ENCODE assay signal across 10 cellular contexts in genomic region chr7:76340617-76341131, GRCh38. TPM values are rescaled to one million over a fixed set of nuclear protein-coding genes. Genes with fewer than 3 reads are reported as not detected.
A peak's percentile ranks its signal among the peaks of the same experiment; 100 is the strongest.
DNase-seq lines count a peak whose midpoint lies in the region; ATAC-seq and TF ChIP-seq lines count a peak whose summit lies in the region.
"Had no signal": no experiment of that assay in that cellular context is flagged by ENCODE, and none has a peak within 500 bp of the region (broad histone marks: within the 10 kb centered on the region; RNA-seq: fewer than 3 reads in every experiment).

No MANE protein-coding gene starts in this region.

- no peak overlapping the region for H3K4me3 Mint-ChIP-seq in chondrocyte (ENCODE audit: unreplicated experiment)

- peaks cover 18% of the 10 kb centered on the region for H3K36me3 Mint-ChIP-seq in chondrocyte (ENCODE audit: low read depth)

- peaks cover 74% of the 10 kb centered on the region for H3K4me1 Mint-ChIP-seq in chondrocyte (ENCODE audit: low read depth)

- no peaks in the 10 kb centered on the region for H3K9me3 Mint-ChIP-seq in chondrocyte (ENCODE audit: low read depth)

- H3K27ac Mint-ChIP-seq in chondrocyte (ENCODE audit: unreplicated experiment), result peak overlapping the region; percentile 75

- H3K27me3 Mint-ChIP-seq in chondrocyte (ENCODE audit: low read depth), result no peaks in the 10 kb centered on the region

- ATAC-seq in omental fat pad (ENCODE audit: low FRiP score) (peak; percentile 39), GM19395 (IDR thresholded peaks at IDR 0.05; ENCODE audit: unreplicated experiment) (no peak), HG02678 (IDR thresholded peaks at IDR 0.05; ENCODE audit: unreplicated experiment) (no peak)

- DNase-seq in AG20443 (ENCODE audit: low spot score), result peak; percentile 32
- peak; percentile 83 for DNase-seq in M059J (ENCODE audit: low read depth)
- no peak for DNase-seq in chondrocyte (ENCODE audit: low spot score)
- DNase-seq in omental fat pad (ENCODE audit: low spot score), result no peak
- no peak for DNase-seq in COLO668 (lab: John Stamatoyannopoulos, UW; ENCODE audit: unreplicated experiment)
- no peak for DNase-seq in NCI-H2171 (lab: John Stamatoyannopoulos, UW)
- DNase-seq: NCI-H2081; stimulated activated naive CD4-positive, alpha-beta T cell treated with Interleukin-2 at 50 U/mL for 16 hours had no signal

- TF ChIP-seq CTCF in chondrocyte (IDR thresholded peaks at IDR 0.05) (no peak), omental fat pad (IDR thresholded peaks at IDR 0.05) (no peak)

RNA-seq across cellular contexts. Expression of gene YWHAG, which starts 18.1 kb away (rescaled TPM):
- total RNA-seq in M059J (2014; rRNA removed; shearing (Covaris generic)), result 131 and 133 TPM in 2 replicates
- total RNA-seq in chondrocyte, result 195 to 208 TPM (median 205 TPM) in 3 replicates
- total RNA-seq in omental fat pad, result 100 to 1,000 TPM in 3 of 4 donors, 10 to 100 TPM in 1; 98.0 to 263 (median 147) TPM

RNA-seq across cellular contexts. Expression of gene HSPB1, which starts 38.2 kb away (rescaled TPM):
- total RNA-seq in M059J (2014; rRNA removed; shearing (Covaris generic)), result 204 and 265 TPM in 2 replicates
- total RNA-seq in chondrocyte (1,313 to 1,335 TPM (median 1,322 TPM) in 3 replicates), omental fat pad (100 to 1,000 TPM; 178 to 353 (median 267) TPM)

Comparison
In these comparisons a context has a peak if more than half of its experiments do, and no peak if none do; other contexts are left out.
1. DNase-seq: peak in AG20443 (single experiment) and M059J (single experiment); none in chondrocyte (single experiment), omental fat pad (single experiment), COLO668 (single experiment) and NCI-H2171 (single experiment).